6 cellular contexts compared by ENCODE assay signal in genomic region chr2:140201572-140201971, GRCh38.
"Had no signal": no experiment of that assay in that cellular context is flagged by ENCODE, and none has a peak within 500 bp of the region (broad histone marks: within the 10 kb centered on the region; RNA-seq: fewer than 3 reads in every experiment).

No MANE protein-coding gene starts in this region.

- H3K4me1 Mint-ChIP-seq: IgD-negative memory B cell had no signal

- H3K4me3 Mint-ChIP-seq: IgD-negative memory B cell had no signal

- H3K27me3 Mint-ChIP-seq: IgD-negative memory B cell had no signal

- H3K36me3 Mint-ChIP-seq: IgD-negative memory B cell had no signal

- H3K27ac ChIP-seq: HL-60 had no signal

- H3K4me3 ChIP-seq: K562 had no signal

- ATAC-seq: HepG2, K562 had no signal

- DNase-seq: IMR-90, KBM-7 had no signal
